ENCODE assay signal across 21 cellular contexts in genomic region chr22:36009085-36009484, GRCh38. TPM values are rescaled to one million over a fixed set of nuclear protein-coding genes. Genes with fewer than 3 reads are reported as not detected.
A peak's percentile ranks its signal among the peaks of the same experiment; 100 is the strongest.
DNase-seq lines count a peak whose midpoint lies in the region; ATAC-seq and TF ChIP-seq lines count a peak whose summit lies in the region.
"Had no signal": no experiment of that assay in that cellular context is flagged by ENCODE, and none has a peak within 500 bp of the region (broad histone marks: within the 10 kb centered on the region; RNA-seq: fewer than 3 reads in every experiment).

No MANE protein-coding gene starts in this region.

- TF ChIP-seq CTCF in cardiac muscle cell (IDR thresholded peaks at IDR 0.05; ENCODE audit: low read depth, low read length) (no peak), left ventricle myocardium inferior (IDR thresholded peaks at IDR 0.05; ENCODE audit: borderline replicate concordance) (no peak), fibroblast of villous mesenchyme (IDR thresholded peaks at IDR 0.05; ENCODE audit: insufficient read depth, low read depth, low read length) (no peak), suprapubic skin (IDR thresholded peaks at IDR 0.05) (no peak)

- WGBS in suprapubic skin, result 57% methylated on average over 3 of the region's 3 CpGs

- no peaks in the 10 kb centered on the region for H3K36me3 ChIP-seq in cardiac muscle cell
- H3K36me3 ChIP-seq in left ventricle myocardium inferior, result no peaks in the 10 kb centered on the region
- no peaks in the 10 kb centered on the region for H3K36me3 ChIP-seq in suprapubic skin
- H3K36me3 ChIP-seq: lower lobe of right lung, uterus had no signal

- peaks cover 25% of the 10 kb centered on the region for H3K4me1 ChIP-seq in cardiac muscle cell (ENCODE audit: low read depth)
- H3K4me1 ChIP-seq in left ventricle myocardium inferior, result peaks cover 47% of the 10 kb centered on the region
- H3K4me1 ChIP-seq in suprapubic skin, result peaks cover 26% of the 10 kb centered on the region

- H3K27me3 ChIP-seq in cardiac muscle cell (no peaks in the 10 kb centered on the region), left ventricle myocardium inferior (ENCODE audit: low read depth) (no peaks in the 10 kb centered on the region), suprapubic skin (no peaks in the 10 kb centered on the region)
- H3K27me3 ChIP-seq: uterus had no signal

- intact Hi-C loops in left ventricle myocardium inferior (cut with micrococcal nuclease), result no loop called here

- H3K27ac ChIP-seq in cardiac muscle cell (peak overlapping the region; percentile 74), left ventricle myocardium inferior (replicated peaks) (no peak overlapping the region), suprapubic skin (peak overlapping the region; percentile 5)
- H3K27ac ChIP-seq: epithelial cell of prostate, lower lobe of right lung had no signal

- H3K9me3 ChIP-seq in cardiac muscle cell (ENCODE audit: low read depth) (no peaks in the 10 kb centered on the region), left ventricle myocardium inferior (replicated peaks) (no peaks in the 10 kb centered on the region), suprapubic skin (no peaks in the 10 kb centered on the region)
- H3K9me3 ChIP-seq: lower lobe of right lung, uterus had no signal

- DNase-seq in cardiac muscle cell (ENCODE audit: low read depth in 1 of 2, low spot score in 1 of 2) (peak in 1 of 2 donors; percentile 76), left ventricle myocardium inferior (no peak), fibroblast of villous mesenchyme (ENCODE audit: low read depth) (peak; percentile 78), suprapubic skin (ENCODE audit: low spot score in 2 of 2) (no peak), GF-D8 (lab: John Stamatoyannopoulos, UW) (no peak), amniotic stem cell (lab: John Stamatoyannopoulos, UW) (no peak), NCI-H2227 treated with DMSO at 0.1 percent for 48 hours (lab: John Stamatoyannopoulos, UW) (no peak)
- DNase-seq: activated CD8-positive, alpha-beta memory T cell treated with anti-CD3 and anti-CD28 coated beads, Interleukin-2, amount 50 U/mL, for 4 hours; hypothalamus; KG1; lower lobe of right lung; NCI-H1436; NCI-H510A treated with DMSO at 0.1 percent for 48 hours; nephron progenitor cell; stimulated activated CD4-positive, alpha-beta T cell treated with anti-CD3 and anti-CD28 coated beads, Interleukin-4, amount 100 ng/mL, for 24 hours; T-cell; uterus had no signal

- no peak for TF ChIP-seq POLR2A in suprapubic skin (IDR thresholded peaks at IDR 0.05)

- TF ChIP-seq EP300 in suprapubic skin (IDR thresholded peaks at IDR 0.05), result no peak

- H3K4me3 ChIP-seq in cardiac muscle cell, result no peak overlapping the region
- H3K4me3 ChIP-seq in left ventricle myocardium inferior, result no peak overlapping the region
- H3K4me3 ChIP-seq in fibroblast of villous mesenchyme (ENCODE audit: low read depth, low read length), result no peak overlapping the region
- no peak overlapping the region for H3K4me3 ChIP-seq in suprapubic skin
- H3K4me3 ChIP-seq: lower lobe of right lung, uterus had no signal

- peak; percentile 32; the same call in 2 of the 3 replicates for ATAC-seq in SK-N-SH treated with all-trans-retinoic acid at 6 μM for 48 hours
- ATAC-seq: activated CD4-positive, CD25-positive, alpha-beta regulatory T cell treated with anti-CD3 and anti-CD28 coated beads, Interleukin-2, amount 50 U/mL, for 24 hours; HCT116; T-cell had no signal

TF ChIP-seq in SK-N-SH treated with all-trans-retinoic acid at 6 μM for 48 hours, 23 proteins besides CTCF, POLR2A, EP300 and RAD21:
- TF ChIP-seq ZFP3 (CRISPR knock-in tag; IDR thresholded peaks at IDR 0.05) (no peak), TCF4 (CRISPR knock-in tag; IDR thresholded peaks at IDR 0.05; ENCODE audit: borderline replicate concordance) (no peak), OSR1 (CRISPR knock-in tag; IDR thresholded peaks at IDR 0.05) (no peak)

RNA-seq across cellular contexts. Expression of gene RBFOX2, which starts 19.5 kb away (rescaled TPM):
- total RNA-seq in cardiac muscle cell, result 332 and 339 TPM in 2 replicates
- polyA plus RNA-seq in cardiac muscle cell, result 299 and 399 TPM in 2 replicates
- total RNA-seq in left ventricle myocardium inferior, result 75.4 TPM
- total RNA-seq in fibroblast of villous mesenchyme, result 160 and 174 TPM in 2 replicates
- 10 to 100 TPM; 46.6 to 82.7 (median 62.1) TPM for total RNA-seq in suprapubic skin
